ENCODE assay signal across 13 cellular contexts in the genomic region with DNA sequence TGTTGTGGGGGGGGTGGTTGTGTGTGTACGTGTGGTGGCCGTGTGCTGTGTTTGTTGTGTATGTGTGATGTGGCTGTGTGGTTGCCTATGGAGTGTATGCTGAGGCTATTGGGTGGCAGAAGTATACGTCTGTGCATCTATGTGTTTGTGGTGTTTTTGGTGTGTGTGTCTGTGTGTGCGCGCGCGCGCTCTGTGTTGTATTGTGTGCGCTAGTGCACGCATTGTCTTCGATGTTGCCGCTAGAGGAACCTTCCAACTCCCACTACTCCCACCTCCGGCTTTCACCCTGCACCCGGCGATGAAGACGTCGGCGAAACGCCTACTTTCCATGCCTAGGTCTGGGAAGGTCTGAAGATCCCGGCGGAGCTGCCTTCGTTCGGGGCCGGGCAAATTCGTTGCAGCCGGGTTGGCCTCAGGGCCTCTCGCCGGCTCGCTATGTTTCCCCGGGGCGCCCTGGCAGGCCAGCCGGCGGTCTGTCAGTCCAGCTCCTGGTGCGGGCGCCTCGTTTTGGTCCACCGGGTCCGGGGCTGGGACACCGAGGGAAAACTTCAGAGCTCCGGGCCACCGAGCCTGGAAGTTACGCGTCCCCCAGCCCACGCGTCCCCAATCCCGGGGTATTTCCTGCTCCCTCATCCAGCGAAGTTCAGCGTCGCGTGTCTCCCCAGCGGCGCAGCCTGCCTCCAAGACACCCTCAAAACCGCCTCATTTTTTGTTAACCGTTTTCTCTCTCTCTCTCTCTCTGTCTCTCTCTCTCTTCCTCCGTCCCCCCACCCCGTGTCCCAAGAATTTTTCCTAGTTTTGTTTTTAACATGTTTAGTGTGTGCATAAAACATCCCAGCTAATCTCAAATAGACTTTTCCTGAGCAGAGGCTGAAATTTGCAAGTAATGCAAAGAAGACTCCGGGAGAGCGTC. TPM values are rescaled to one million over a fixed set of nuclear protein-coding genes. Genes with fewer than 3 reads are reported as not detected.
DNase-seq lines count a peak whose midpoint lies in the region; ATAC-seq, FAIRE-seq and TF ChIP-seq lines count a peak whose summit lies in the region.
"Had no signal": no experiment of that assay in that cellular context is flagged by ENCODE, and none has a peak within 500 bp of the region (broad histone marks: within the 10 kb centered on the region; RNA-seq: fewer than 3 reads in every experiment).

No MANE protein-coding gene starts in this region.

- H3K9me3 ChIP-seq in K562 (replicated peaks; ENCODE audit: control insufficient read depth, insufficient read depth, low read depth, low read length) (no peaks in the 10 kb centered on the region), WERI-Rb-1 (ENCODE audit: severe bottlenecking) (no peaks in the 10 kb centered on the region)

- H3K27ac Mint-ChIP-seq in naive thymus-derived CD8-positive, alpha-beta T cell, result peak overlapping the region in 1 of 10 donors; percentile 28
- H3K27ac Mint-ChIP-seq: activated naive CD4-positive, alpha-beta T cell treated with anti-CD3 and anti-CD28 coated beads, Interleukin-2, amount 50 U/mL, for 72 hours had no signal

- TF ChIP-seq POLR2A in K562 (conservative IDR thresholded peaks at IDR 0.05), result no peak

- peaks cover 0 to 18% (median 0%) of the 10 kb centered on the region in 9 donors for H3K9me3 Mint-ChIP-seq in naive thymus-derived CD8-positive, alpha-beta T cell

- in situ Hi-C loops in K562 (cut with MboI), result no loop called here

- 14% methylated on average over 56 of the region's 58 CpGs for WGBS in K562 (ENCODE audit: insufficient coverage, low coverage, missing lambda C conversion rate)

- H2AFZ ChIP-seq in K562 (ENCODE audit: low read depth, low read length), result no peak overlapping the region

- POLR2A ChIA-PET in K562 (lab: Yijun Ruan, JAX), result interaction anchor here (0.6 to 0.9 kb wide), 3 partner anchors 12 to 330 kb away, joined by 3 to 4 read pairs (median 3); no protein-coding TSS in a partner anchor
- POLR2A ChIA-PET in naive thymus-derived CD8-positive, alpha-beta T cell (lab: Charles Lee), result interaction anchor here (0.6 kb wide), 1 partner anchor 19 kb away, joined by 3 read pairs; no protein-coding TSS in a partner anchor

- FAIRE-seq in K562 (lab: Jason Lieb, UNC), result no peak
- FAIRE-seq: TTC549 had no signal

- H3K27me3 ChIP-seq in H7 (ENCODE audit: control insufficient read depth, insufficient read depth, low read length), result peaks cover 74% of the 10 kb centered on the region
- peaks cover 38 to 72% of the 10 kb centered on the region in 2 experiments for H3K27me3 ChIP-seq in K562 (ENCODE audit: control insufficient read depth in 2 of 2, insufficient read depth in 2 of 2, low read length in 2 of 2)
- no peaks in the 10 kb centered on the region for H3K27me3 ChIP-seq in WERI-Rb-1 (ENCODE audit: insufficient read depth, low read depth, severe bottlenecking)

- H3K4me2 ChIP-seq in K562 (ENCODE audit: insufficient read depth, low read length), result no peak overlapping the region

- peak overlapping the region; percentile 18 for H3K4me3 ChIP-seq in H7 (ENCODE audit: insufficient read depth, low read depth, low read length)
- H3K4me3 ChIP-seq in K562, result no peak overlapping the region
- no peak overlapping the region for H3K4me3 ChIP-seq in WERI-Rb-1 (ENCODE audit: low read depth, low read length)

- H3K4me1 Mint-ChIP-seq in naive thymus-derived CD8-positive, alpha-beta T cell, result peaks cover 21 to 50% (median 38%) of the 10 kb centered on the region in 4 donors

- intact Hi-C loops in K562 (cut with micrococcal nuclease), result no loop called here

- TF ChIP-seq CTCF in K562 (IDR thresholded peaks at IDR 0.05 in 2 of 3, conservative IDR thresholded peaks at IDR 0.05 in 1 of 3; ENCODE audit: insufficient read depth in 2 of 3, low read depth in 1 of 3, low read length in 3 of 3), result no peak
- TF ChIP-seq CTCF in WERI-Rb-1 (IDR thresholded peaks at IDR 0.05; ENCODE audit: low read depth, low read length), result no peak

- no peak overlapping the region for H3K27ac ChIP-seq in K562 (ENCODE audit: extremely low read depth, low read depth, low read length)
- no peak overlapping the region for H3K27ac ChIP-seq in WERI-Rb-1

- H3K36me3 Mint-ChIP-seq in naive thymus-derived CD8-positive, alpha-beta T cell, result peaks cover 0 to 4% (median 3%) of the 10 kb centered on the region in 3 donors

- DNase-seq in CD1c-positive myeloid dendritic cell (ENCODE audit: extremely low spot score) (peak; percentile 46), H7 (peak; percentile 78), K562 (ENCODE audit: extremely low read depth in 1 of 4, low spot score in 3 of 4) (no peak), WERI-Rb-1 (no peak), DMS153 treated with DMSO at 0.1 percent for 48 hours (lab: John Stamatoyannopoulos, UW; ENCODE audit: unreplicated experiment) (no peak), NCI-H1417 treated with DMSO at 0.1 percent for 48 hours (lab: John Stamatoyannopoulos, UW) (no peak)
- DNase-seq in naive thymus-derived CD8-positive, alpha-beta T cell, result peak in 1 of 10 donors; percentile 18
- DNase-seq: NCI-H1694; PC-3; stimulated activated CD4-positive, alpha-beta T cell treated with anti-CD3 and anti-CD28 coated beads, Interleukin-1b, Interleukin-23, amount 100 ng/mL, for 48 hours had no signal

- no peak for TF ChIP-seq EP300 in K562 (IDR thresholded peaks at IDR 0.05; ENCODE audit: low read length)

- H3K36me3 ChIP-seq in H7 (replicated peaks; ENCODE audit: control insufficient read depth, insufficient read depth, low read length) (no peaks in the 10 kb centered on the region), K562 (ENCODE audit: control insufficient read depth, insufficient read depth, low read length) (no peaks in the 10 kb centered on the region), WERI-Rb-1 (no peaks in the 10 kb centered on the region)

- no peak overlapping the region; a peak in 1 of 4 replicates for H3K9ac ChIP-seq in K562 (ENCODE audit: insufficient read depth in 1 of 2, low read depth in 2 of 2, low read length in 2 of 2)

- no TSS peak for BruUV-seq in K562 (replicated peaks; lab: Mats Ljungman, UMichigan)

- peak overlapping the region; percentile 65 to 87 (median 78) for H3K4me3 Mint-ChIP-seq in naive thymus-derived CD8-positive, alpha-beta T cell

- CTCF ChIA-PET in K562 (lab: Yijun Ruan, JAX; ENCODE audit: low intra/inter-chr PET ratio), result no interaction called here

- no peak for TF ChIP-seq RAD21 in K562 (CRISPR knock-in tag; conservative IDR thresholded peaks at IDR 0.05 in 1 of 2, IDR thresholded peaks at IDR 0.05 in 1 of 2)

- H3K79me2 ChIP-seq in K562 (ENCODE audit: control insufficient read depth, insufficient read depth, low read length), result no peaks in the 10 kb centered on the region

- H3K9me1 ChIP-seq in K562 (ENCODE audit: control insufficient read depth, insufficient read depth, low read length), result no peaks in the 10 kb centered on the region

- no peak for ATAC-seq in K562
- ATAC-seq in naive thymus-derived CD8-positive, alpha-beta T cell, result no peak
- no peak for ATAC-seq in HG03571 (IDR thresholded peaks at IDR 0.05; ENCODE audit: unreplicated experiment)
- ATAC-seq: activated naive CD4-positive, alpha-beta T cell treated with anti-CD3 and anti-CD28 coated beads, Interleukin-2, amount 50 U/mL, for 72 hours; PC-3 had no signal

- no peaks in the 10 kb centered on the region for H4K20me1 ChIP-seq in K562 (replicated peaks; ENCODE audit: control insufficient read depth, insufficient read depth, low read length)

- peaks cover 41 to 77% (median 58%) of the 10 kb centered on the region in 5 donors for H3K27me3 Mint-ChIP-seq in naive thymus-derived CD8-positive, alpha-beta T cell

- H3K4me1 ChIP-seq in K562 (replicated peaks in 1 of 2; ENCODE audit: control insufficient read depth in 2 of 2, insufficient read depth in 2 of 2, low read length in 2 of 2), result peaks cover 0 to 12% of the 10 kb centered on the region in 2 experiments; a peak in 2 of 5 replicates

RNA-seq across cellular contexts. Expression of a gene that starts 5.1 kb away (rescaled TPM):
- total RNA-seq in H7 (2014; rRNA removed; shearing (Covaris generic)), result 1.0 and 1.1 TPM in 2 replicates
- 2.6 and 9.0 TPM in 2 replicates for total RNA-seq in K562 (2011; cell fraction: chromatin; rRNA removed; ENCODE audit: low replicate concordance)
- 5.0 and 6.3 TPM in 2 replicates for total RNA-seq in K562 (2011; cell fraction: nucleolus; rRNA removed)
- total RNA-seq in K562 (2011; cell fraction: nucleoplasm; rRNA removed), result 3.4 and 4.4 TPM in 2 replicates
- total RNA-seq in K562 (2014; rRNA removed), result 0.32 and 0.41 TPM in 2 replicates
- total RNA-seq in K562 (2014; rRNA removed; fragmentation: Illumina TruSeq; extraction: Trizol), result 0.25 and 0.32 TPM in 2 replicates
- 0.58 and 0.83 TPM in 2 replicates for total RNA-seq in K562 (2015; rRNA removed; fragmentation: Illumina TruSeq; extraction: Trizol)
- total RNA-seq in K562 (2021), result 1.7 TPM in 2 replicates
- 1.6 and 2.2 TPM in 2 replicates for polyA plus RNA-seq in K562 (2011; rRNA removed)
- 0.84 and 2.2 TPM in 2 replicates for polyA plus RNA-seq in K562 (2011; cell fraction: cytosol; rRNA removed)
- 5.6 and 15.3 TPM in 2 replicates for polyA plus RNA-seq in K562 (2011; cell fraction: nucleus; rRNA removed)
- 1.6 and 4.2 TPM in 2 replicates for polyA plus RNA-seq in K562 (2012)
- polyA plus RNA-seq in K562 (2014; fragmentation: Illumina TruSeq; extraction: Trizol), result 0.96 and 1.1 TPM in 2 replicates
- under 1 TPM; 0.15 to 0.39 TPM for polyA plus RNA-seq in K562 (2014; fragmentation: Nextera tagmentation; extraction: Ambion mirVana)
- 0.58 and 1.2 TPM in 2 replicates for polyA plus RNA-seq in K562 (2014; rRNA removed)
- polyA minus RNA-seq in K562 (2011; rRNA and poly(A)+ RNA removed), result 0.72 and 1.4 TPM in 2 replicates
- 0.82 and 1.2 TPM in 2 replicates for polyA minus RNA-seq in K562 (2011; cell fraction: cytosol; rRNA and poly(A)+ RNA removed)
- polyA minus RNA-seq in K562 (2011; cell fraction: nucleus; rRNA and poly(A)+ RNA removed), result 0.67 and 3.2 TPM in 2 replicates
- total RNA-seq in naive thymus-derived CD8-positive, alpha-beta T cell, result 1 to 10 TPM in 1 of 2 experiments, under 1 TPM in 1; 0.88 to 1.4 TPM
- under 1 TPM in 1 of 3 donors, not detected in 2; 0.11 TPM for polyA plus RNA-seq in naive thymus-derived CD8-positive, alpha-beta T cell

RNA-seq across cellular contexts. Expression of a gene that starts 31.1 kb away (rescaled TPM):
- total RNA-seq in H7 (2014; rRNA removed; shearing (Covaris generic)), result not detected in 2 replicates
- not detected in 2 replicates for total RNA-seq in K562 (2011; cell fraction: chromatin; rRNA removed; ENCODE audit: low replicate concordance)
- total RNA-seq in K562 (2011; cell fraction: nucleolus; rRNA removed), result not detected in 2 replicates
- not detected in 2 replicates for total RNA-seq in K562 (2011; cell fraction: nucleoplasm; rRNA removed)
- not detected in 2 replicates for total RNA-seq in K562 (2014; rRNA removed)
- total RNA-seq in K562 (2014; rRNA removed; fragmentation: Illumina TruSeq; extraction: Trizol), result not detected in 2 replicates
- total RNA-seq in K562 (2015; rRNA removed; fragmentation: Illumina TruSeq; extraction: Trizol), result not detected in 2 replicates
- not detected in 2 replicates for total RNA-seq in K562 (2021)
- not detected in 2 replicates for polyA plus RNA-seq in K562 (2011; rRNA removed)
- polyA plus RNA-seq in K562 (2011; cell fraction: cytosol; rRNA removed), result not detected in 2 replicates
- not detected in 2 replicates for polyA plus RNA-seq in K562 (2011; cell fraction: nucleus; rRNA removed)
- polyA plus RNA-seq in K562 (2012), result not detected in 2 replicates
- not detected in 2 replicates for polyA plus RNA-seq in K562 (2014; fragmentation: Illumina TruSeq; extraction: Trizol)
- not detected for polyA plus RNA-seq in K562 (2014; fragmentation: Nextera tagmentation; extraction: Ambion mirVana)
- not detected in 2 replicates for polyA plus RNA-seq in K562 (2014; rRNA removed)
- not detected in 2 replicates for polyA minus RNA-seq in K562 (2011; rRNA and poly(A)+ RNA removed)
- not detected in 2 replicates for polyA minus RNA-seq in K562 (2011; cell fraction: cytosol; rRNA and poly(A)+ RNA removed)
- polyA minus RNA-seq in K562 (2011; cell fraction: nucleus; rRNA and poly(A)+ RNA removed), result not detected in 2 replicates
- total RNA-seq in naive thymus-derived CD8-positive, alpha-beta T cell, result under 1 TPM in 1 of 2 experiments, not detected in 1; 0.18 TPM
- polyA plus RNA-seq in naive thymus-derived CD8-positive, alpha-beta T cell, result under 1 TPM; 0.09 to 0.32 (median 0.26) TPM

Comparison
In these comparisons a context has a peak if more than half of its experiments do, and no peak if none do; other contexts are left out.
1. DNase-seq: peak in CD1c-positive myeloid dendritic cell (single experiment) and H7 (single experiment); none in K562 (0 of 4), WERI-Rb-1 (single experiment), DMS153 treated with DMSO at 0.1 percent for 48 hours (single experiment) and NCI-H1417 treated with DMSO at 0.1 percent for 48 hours (single experiment).